Comparison of ENCODE assay signal across 1 cellular context in genomic region chr11:120192831-120193625, GRCh38.
TF ChIP-seq lines count a peak whose summit lies in the region.

No MANE protein-coding gene starts in this region.

TF ChIP-seq in HepG2, 621 proteins besides CTCF, POLR2A, EP300 and RAD21 (continued from another document and continues in another):
- TF ChIP-seq HNF1B (CRISPR knock-in tag; IDR thresholded peaks at IDR 0.05) (no peak), JARID2 (CRISPR knock-in tag; IDR thresholded peaks at IDR 0.05; ENCODE audit: insufficient replicate concordance) (no peak), CHD4 (IDR thresholded peaks at IDR 0.05; ENCODE audit: borderline replicate concordance, low read length) (no peak), MED13 (CRISPR knock-in tag; IDR thresholded peaks at IDR 0.05) (peak; percentile 66), ATF1 (CRISPR knock-in tag; IDR thresholded peaks at IDR 0.05) (no peak), FLYWCH1 (CRISPR knock-in tag; IDR thresholded peaks at IDR 0.05) (no peak), NR0B2 (CRISPR knock-in tag; IDR thresholded peaks at IDR 0.05) (0 out of 2 replicates have a peak, but pooled peaks have one; percentile 19), ZFP82 (CRISPR knock-in tag; IDR thresholded peaks at IDR 0.05; ENCODE audit: borderline replicate concordance) (no peak), GLMP (CRISPR knock-in tag; IDR thresholded peaks at IDR 0.05; ENCODE audit: borderline replicate concordance) (no peak), ZNF543 (CRISPR knock-in tag; IDR thresholded peaks at IDR 0.05) (peak; percentile 92), BCL6 (CRISPR knock-in tag; IDR thresholded peaks at IDR 0.05) (peak; percentile 93), MEF2D (CRISPR knock-in tag; IDR thresholded peaks at IDR 0.05) (peak; percentile 81), ZFYVE20 (CRISPR knock-in tag; IDR thresholded peaks at IDR 0.05; ENCODE audit: borderline replicate concordance, low read depth) (no peak), HMGA1 (CRISPR knock-in tag; conservative IDR thresholded peaks at IDR 0.05) (no peak), PRMT3 (CRISPR knock-in tag; IDR thresholded peaks at IDR 0.05; ENCODE audit: borderline replicate concordance, low read depth) (no peak), PCBP1 (IDR thresholded peaks at IDR 0.05; ENCODE audit: borderline replicate concordance, low read depth, low read length) (no peak), MIER2 (CRISPR knock-in tag; IDR thresholded peaks at IDR 0.05) (no peak; the same call in 1 of the 2 replicates), SP5 (CRISPR knock-in tag; IDR thresholded peaks at IDR 0.05; ENCODE audit: borderline replicate concordance, low read depth) (peak; percentile 80; the same call in 1 of the 2 replicates), ZNF556 (CRISPR knock-in tag; IDR thresholded peaks at IDR 0.05; ENCODE audit: borderline replicate concordance) (peak; percentile 91; the same call in 1 of the 2 replicates), ZNF362 (CRISPR knock-in tag; IDR thresholded peaks at IDR 0.05; ENCODE audit: borderline replicate concordance) (0 out of 2 replicates have a peak, but pooled peaks have one; percentile 42), SP140L (CRISPR knock-in tag; IDR thresholded peaks at IDR 0.05; ENCODE audit: borderline replicate concordance) (no peak), ATF4 (CRISPR knock-in tag; IDR thresholded peaks at IDR 0.05) (no peak), ZMAT3 (CRISPR knock-in tag; conservative IDR thresholded peaks at IDR 0.05) (no peak), PAXIP1 (CRISPR knock-in tag; conservative IDR thresholded peaks at IDR 0.05) (peak; percentile 90), EHMT2 (IDR thresholded peaks at IDR 0.05; ENCODE audit: borderline replicate concordance, low read depth, low read length) (no peak), CBX5 (CRISPR knock-in tag; IDR thresholded peaks at IDR 0.05; ENCODE audit: borderline replicate concordance) (peak; percentile 50; the same call in 1 of the 2 replicates), THYN1 (CRISPR knock-in tag; IDR thresholded peaks at IDR 0.05; ENCODE audit: borderline replicate concordance, low read depth) (0 out of 2 replicates have a peak, but pooled peaks have one; percentile 58), TEAD2 (CRISPR knock-in tag; IDR thresholded peaks at IDR 0.05) (no peak), SRSF1 (optimal IDR thresholded peaks at IDR 0.05; ENCODE audit: low read depth, low read length) (peak; percentile 39), HOXA3 (CRISPR knock-in tag; IDR thresholded peaks at IDR 0.05) (peak; percentile 88), ZBTB10 (CRISPR knock-in tag; IDR thresholded peaks at IDR 0.05; ENCODE audit: borderline replicate concordance) (no peak), PATZ1 (CRISPR knock-in tag; IDR thresholded peaks at IDR 0.05) (peak; percentile 83; the same call in 1 of the 2 replicates), ZBTB4 (CRISPR knock-in tag; IDR thresholded peaks at IDR 0.05; ENCODE audit: borderline replicate concordance) (peak; percentile 87), MTERF4 (CRISPR knock-in tag; IDR thresholded peaks at IDR 0.05) (no peak), RCOR2 (CRISPR knock-in tag; IDR thresholded peaks at IDR 0.05) (peak; percentile 84), PBX3 (CRISPR knock-in tag; IDR thresholded peaks at IDR 0.05; ENCODE audit: borderline replicate concordance) (no peak), ZNF605 (CRISPR knock-in tag; IDR thresholded peaks at IDR 0.05) (0 out of 2 replicates have a peak, but pooled peaks have one; percentile 42), HOXA5 (CRISPR knock-in tag; IDR thresholded peaks at IDR 0.05) (0 out of 2 replicates have a peak, but pooled peaks have one; percentile 44), SYNCRIP (IDR thresholded peaks at IDR 0.05; ENCODE audit: insufficient read depth, low read depth, low read length) (no peak), MBNL3 (CRISPR knock-in tag; conservative IDR thresholded peaks at IDR 0.05) (no peak), FOXK1 (CRISPR knock-in tag; IDR thresholded peaks at IDR 0.05; ENCODE audit: borderline replicate concordance, low read depth) (0 out of 2 replicates have a peak, but pooled peaks have one; percentile 44), ZNF878 (CRISPR knock-in tag; IDR thresholded peaks at IDR 0.05) (no peak)
